ENCODE assay signal across 19 cellular contexts in the genomic region with DNA sequence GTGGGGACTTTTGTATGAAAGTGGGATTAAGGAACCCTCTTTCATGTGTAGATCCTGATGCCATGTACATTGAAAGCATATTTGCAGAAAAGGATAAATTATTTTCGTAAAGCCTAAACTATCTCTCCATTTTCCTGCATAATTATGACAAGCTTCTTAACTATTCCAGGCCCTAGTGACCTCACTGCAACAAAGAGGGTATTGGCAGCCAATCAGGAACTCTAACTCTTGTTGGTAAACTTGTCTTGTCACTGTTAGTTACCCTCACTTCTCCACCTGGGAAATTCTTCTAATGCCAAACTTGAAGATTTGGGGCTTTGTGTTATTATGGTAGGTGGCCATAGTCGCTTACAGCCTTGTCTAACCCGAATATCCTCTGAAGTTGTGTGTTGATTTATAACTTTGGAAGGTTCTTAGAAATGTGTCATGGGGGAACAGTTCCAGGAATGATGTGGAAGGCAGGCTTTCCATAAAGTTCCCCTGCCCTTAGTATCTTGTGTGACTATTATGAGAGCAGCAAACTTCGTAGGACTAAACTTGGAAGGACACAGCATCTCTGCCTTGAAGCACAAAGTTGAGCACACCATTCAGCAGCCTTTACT.
"Had no signal": no experiment of that assay in that cellular context is flagged by ENCODE, and none has a peak within 500 bp of the region (broad histone marks: within the 10 kb centered on the region; RNA-seq: fewer than 3 reads in every experiment).

No MANE protein-coding gene starts in this region.

- H3K9me3 Mint-ChIP-seq: effector memory CD8-positive, alpha-beta T cell; nephron had no signal

- H3K27ac Mint-ChIP-seq: activated naive CD8-positive, alpha-beta T cell treated with anti-CD3 and anti-CD28 coated beads for 36 hours; nephron; stimulated activated naive B cell treated with anti-CD40 and anti-IgM and Interleukin-4, amounts not matched to agents 10 μg/mL and 1 μg/mL and 100 μg/mL, for 72 hours had no signal

- H3K4me3 ChIP-seq: cardiac muscle cell, esophagus squamous epithelium, lower lobe of right lung, tibial nerve had no signal

- H3K4me1 Mint-ChIP-seq: nephron had no signal

- DNase-seq: activated CD4-positive, alpha-beta T cell treated with anti-CD3 and anti-CD28 coated beads, Interleukin-2, amount 50 U/mL, for 1 hour; activated CD4-positive, CD25-positive, alpha-beta regulatory T cell treated with anti-CD3 and anti-CD28 coated beads, Interleukin-2, amount 50 U/mL, for 72 hours; activated CD8-positive, alpha-beta memory T cell treated with anti-CD3 and anti-CD28 coated beads, Interleukin-2, amount 50 U/mL, for 4 hours; activated naive CD8-positive, alpha-beta T cell treated with anti-CD3 and anti-CD28 coated beads for 36 hours; amniotic stem cell; effector memory CD8-positive, alpha-beta T cell; esophagus squamous epithelium; foreskin fibroblast; islet precursor cell; left colon; lower lobe of right lung; occipital lobe; posterior cingulate gyrus; stimulated activated naive B cell treated with anti-CD40 and anti-IgM and Interleukin-4, amounts not matched to agents 10 μg/mL and 1 μg/mL and 100 μg/mL, for 72 hours; T-helper 1 cell; T1000 had no signal

- H3K9me3 ChIP-seq: esophagus squamous epithelium, lower lobe of right lung, tibial nerve had no signal

- H3K27ac ChIP-seq: cardiac muscle cell, esophagus squamous epithelium, lower lobe of right lung, tibial nerve had no signal

- H3K27me3 Mint-ChIP-seq: activated naive CD8-positive, alpha-beta T cell treated with anti-CD3 and anti-CD28 coated beads for 36 hours; effector memory CD8-positive, alpha-beta T cell; stimulated activated naive B cell treated with anti-CD40 and anti-IgM and Interleukin-4, amounts not matched to agents 10 μg/mL and 1 μg/mL and 100 μg/mL, for 72 hours had no signal

- H3K36me3 ChIP-seq: cardiac muscle cell, esophagus squamous epithelium, lower lobe of right lung, tibial nerve had no signal

- H3K4me3 Mint-ChIP-seq: activated naive CD8-positive, alpha-beta T cell treated with anti-CD3 and anti-CD28 coated beads for 36 hours; nephron; stimulated activated naive B cell treated with anti-CD40 and anti-IgM and Interleukin-4, amounts not matched to agents 10 μg/mL and 1 μg/mL and 100 μg/mL, for 72 hours had no signal

- ATAC-seq: effector memory CD8-positive, alpha-beta T cell; left colon; stimulated activated naive B cell treated with anti-CD40 and anti-IgM and Interleukin-4, amounts not matched to agents 10 μg/mL and 1 μg/mL and 100 μg/mL, for 72 hours had no signal

- H3K4me1 ChIP-seq: esophagus squamous epithelium had no signal

- H3K27me3 ChIP-seq: cardiac muscle cell, esophagus squamous epithelium, tibial nerve had no signal
